Comparison of ENCODE assay signal across 17 cellular contexts in the genomic region with DNA sequence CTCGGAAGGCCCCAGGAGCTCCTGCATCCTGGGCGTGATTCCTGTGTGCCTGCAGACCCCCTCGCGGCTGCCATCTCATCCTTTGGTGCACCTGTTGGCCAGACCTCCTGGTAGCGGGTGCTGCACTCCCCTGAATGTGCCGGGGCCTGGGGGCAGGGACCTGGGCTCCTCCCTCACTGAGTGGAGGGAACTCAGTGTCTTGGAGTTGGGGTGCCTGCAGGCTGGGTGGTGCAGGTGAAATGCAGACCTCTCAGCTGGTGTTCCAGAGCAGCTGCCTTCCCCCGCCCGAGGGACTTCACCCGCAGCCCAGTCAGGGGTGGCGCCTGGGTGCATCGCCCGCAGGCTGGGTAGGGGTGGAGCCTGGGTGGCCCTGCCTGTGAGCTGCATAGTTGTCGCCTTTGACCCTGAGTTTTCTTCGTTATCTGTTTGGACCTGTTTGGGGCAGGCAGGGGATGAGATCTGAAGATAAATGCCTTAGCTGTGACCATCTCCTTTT. TPM values are rescaled to one million over a fixed set of nuclear protein-coding genes. Genes with fewer than 3 reads are reported as not detected.
DNase-seq lines count a peak whose midpoint lies in the region; ATAC-seq and TF ChIP-seq lines count a peak whose summit lies in the region.
"Had no signal": no experiment of that assay in that cellular context is flagged by ENCODE, and none has a peak within 500 bp of the region (broad histone marks: within the 10 kb centered on the region; RNA-seq: fewer than 3 reads in every experiment).

No MANE protein-coding gene starts in this region.

- peaks cover 84% of the 10 kb centered on the region for H3K4me1 ChIP-seq in left ventricle myocardium inferior
- H3K4me1 ChIP-seq in heart left ventricle = peaks cover 6 to 65% (median 45%) of the 10 kb centered on the region in 12 donors
- H3K4me1 ChIP-seq in colonic mucosa = peaks cover 7% of the 10 kb centered on the region
- peaks cover 61% of the 10 kb centered on the region for H3K4me1 ChIP-seq in upper lobe of right lung

- peaks cover 0 to 3% (median 0%) of the 10 kb centered on the region in 7 donors for H3K9me3 Mint-ChIP-seq in naive B cell

- H3K27ac Mint-ChIP-seq in naive B cell = peak overlapping the region in 2 of 6 donors; percentile 44 to 84
- H3K27ac Mint-ChIP-seq: activated naive CD4-positive, alpha-beta T cell treated with anti-CD3 and anti-CD28 coated beads, Interleukin-2, amount 10 ng/mL, durations not matched to agents 7 days and 5 days had no signal

- peaks cover 11 to 35% (median 20%) of the 10 kb centered on the region in 3 donors for H3K4me1 Mint-ChIP-seq in naive B cell

- intact Hi-C loops in left ventricle myocardium inferior (cut with micrococcal nuclease) (no loop called here), heart left ventricle (cut with DNase I) (no loop called here), colonic mucosa (cut with DNase I) (no loop called here), upper lobe of right lung (cut with DNase I) (no loop called here)

- no peak overlapping the region for H3K4me3 ChIP-seq in left ventricle myocardium inferior
- no peak overlapping the region for H3K4me3 ChIP-seq in heart left ventricle
- H3K4me3 ChIP-seq in colonic mucosa = no peak overlapping the region
- no peak overlapping the region for H3K4me3 ChIP-seq in upper lobe of right lung
- H3K4me3 ChIP-seq in foreskin fibroblast (ENCODE audit: low read depth in 1 of 2, low read length in 2 of 2) = no peak overlapping the region
- H3K4me3 ChIP-seq: cardiac muscle cell, SJSA1 had no signal

- H3K27me3 Mint-ChIP-seq in naive B cell = no peaks in the 10 kb centered on the region
- H3K27me3 Mint-ChIP-seq: activated naive CD4-positive, alpha-beta T cell treated with anti-CD3 and anti-CD28 coated beads, Interleukin-2, amount 10 ng/mL, durations not matched to agents 7 days and 5 days had no signal

- DNase-seq in left ventricle myocardium inferior = no peak
- no peak for DNase-seq in heart left ventricle
- peak; percentile 77 for DNase-seq in colonic mucosa
- DNase-seq in naive B cell = peak; percentile 34
- no peak for DNase-seq in upper lobe of right lung
- DNase-seq in GM19238 (ENCODE audit: insufficient read length, low spot score) = no peak
- no peak for DNase-seq in foreskin fibroblast
- no peak for DNase-seq in midbrain (lab: John Stamatoyannopoulos, UW)
- DNase-seq: ACHN; activated naive CD4-positive, alpha-beta T cell treated with anti-CD3 and anti-CD28 coated beads, Interleukin-2, amount 10 ng/mL, durations not matched to agents 7 days and 5 days; DMS 273 treated with DMSO at 0.1 percent for 48 hours; kidney; NCI-H187; stimulated activated naive CD8-positive, alpha-beta T cell treated with anti-CD3 and anti-CD28 coated beads, Interleukin-15, Interleukin-2, amounts not matched to agents 100 U/mL and 50 U/mL, for 24 hours had no signal

- no peaks in the 10 kb centered on the region for H3K27me3 ChIP-seq in left ventricle myocardium inferior (ENCODE audit: low read depth)
- H3K27me3 ChIP-seq in heart left ventricle = no peaks in the 10 kb centered on the region
- no peaks in the 10 kb centered on the region for H3K27me3 ChIP-seq in colonic mucosa
- H3K27me3 ChIP-seq in upper lobe of right lung = no peaks in the 10 kb centered on the region
- H3K27me3 ChIP-seq: cardiac muscle cell, SJSA1 had no signal

- 88 to 94% (median 90%) methylated on average over 6 to 14 of the region's 14 CpGs for WGBS in heart left ventricle, 4 donors

- H3K9me3 ChIP-seq in left ventricle myocardium inferior (replicated peaks) (peaks cover 5% of the 10 kb centered on the region), heart left ventricle (peaks cover 0 to 7% (median 0%) of the 10 kb centered on the region in 12 donors), colonic mucosa (no peaks in the 10 kb centered on the region), upper lobe of right lung (no peaks in the 10 kb centered on the region)
- H3K9me3 ChIP-seq: SJSA1 had no signal

- no peaks in the 10 kb centered on the region for H3K36me3 Mint-ChIP-seq in naive B cell

- no peak for TF ChIP-seq POLR2A in heart left ventricle (IDR thresholded peaks at IDR 0.05)

- no peak overlapping the region for H3K4me3 Mint-ChIP-seq in naive B cell
- H3K4me3 Mint-ChIP-seq: activated naive CD4-positive, alpha-beta T cell treated with anti-CD3 and anti-CD28 coated beads, Interleukin-2, amount 10 ng/mL, durations not matched to agents 7 days and 5 days; nephron had no signal

- H3K36me3 ChIP-seq in left ventricle myocardium inferior (peaks cover 7% of the 10 kb centered on the region), heart left ventricle (peaks cover 0 to 5% (median 2%) of the 10 kb centered on the region in 9 donors), colonic mucosa (no peaks in the 10 kb centered on the region), upper lobe of right lung (no peaks in the 10 kb centered on the region)
- H3K36me3 ChIP-seq: cardiac muscle cell, SJSA1 had no signal

- H3K27ac ChIP-seq in left ventricle myocardium inferior (replicated peaks) (peak overlapping the region; percentile 62), heart left ventricle (peak overlapping the region in 1 of 12 donors; percentile 77), colonic mucosa (no peak overlapping the region), upper lobe of right lung (peak overlapping the region; percentile 75)
- H3K27ac ChIP-seq: SJSA1 had no signal

- H3K9ac ChIP-seq in colonic mucosa (ENCODE audit: low read depth in 2 of 2, low read length in 2 of 2) = no peak overlapping the region

- no peak for TF ChIP-seq CTCF in left ventricle myocardium inferior (IDR thresholded peaks at IDR 0.05; ENCODE audit: borderline replicate concordance)
- no peak for TF ChIP-seq CTCF in heart left ventricle (IDR thresholded peaks at IDR 0.05)
- no peak for TF ChIP-seq CTCF in colonic mucosa (IDR thresholded peaks at IDR 0.05)
- no peak for TF ChIP-seq CTCF in upper lobe of right lung (IDR thresholded peaks at IDR 0.05)
- TF ChIP-seq CTCF in foreskin fibroblast (IDR thresholded peaks at IDR 0.05; ENCODE audit: low read depth, low read length) = no peak

- ATAC-seq in heart left ventricle (no peak), naive B cell (ENCODE audit: low read depth in 2 of 2) (peak; percentile 83 to 92), upper lobe of right lung (peak; percentile 61)
- ATAC-seq: stimulated activated naive CD8-positive, alpha-beta T cell treated with anti-CD3 and anti-CD28 coated beads, Interleukin-15, Interleukin-2, amounts not matched to agents 100 U/mL and 50 U/mL, for 24 hours had no signal

RNA-seq across cellular contexts. Expression of a gene that starts 31.4 kb away (rescaled TPM):
- 54.7 TPM for total RNA-seq in left ventricle myocardium inferior
- total RNA-seq in heart left ventricle = 10 to 100 TPM; 34.5 to 62.5 (median 39.8) TPM
- polyA plus RNA-seq in heart left ventricle = 10 to 100 TPM; 30.2 to 44.0 TPM
- total RNA-seq in colonic mucosa = 100 to 1,000 TPM in 1 of 2 donors, 10 to 100 TPM in 1; 81.0 to 110 TPM
- under 1 TPM in 5 of 6 donors, not detected in 1; 0.04 to 0.88 (median 0.56) TPM for polyA plus RNA-seq in naive B cell (ENCODE audit: low read depth in 6 of 6)
- total RNA-seq in upper lobe of right lung = 101 TPM

Comparison
In these comparisons a context has a peak if more than half of its experiments do, and no peak if none do; other contexts are left out.
1. DNase-seq: peak in colonic mucosa (single experiment) and naive B cell (single experiment); none in left ventricle myocardium inferior (single experiment), heart left ventricle (0 of 5), upper lobe of right lung (single experiment), GM19238 (single experiment), foreskin fibroblast (0 of 2) and midbrain (single experiment).
2. ATAC-seq: peak in naive B cell (2 of 2) and upper lobe of right lung (single experiment); none in heart left ventricle (0 of 4).